In genomic region chr22:22133910-22134309, GRCh38 we compare ENCODE assay signal across 11 cellular contexts.
"Had no signal": no experiment of that assay in that cellular context is flagged by ENCODE, and none has a peak within 500 bp of the region (broad histone marks: within the 10 kb centered on the region; RNA-seq: fewer than 3 reads in every experiment).

No MANE protein-coding gene starts in this region.

- H3K4me3 ChIP-seq: GM23248, GM23338, HAP-1 had no signal

- DNase-seq: GM23248, GOT3, H7, H9, HCEC 1CT, HFFc6 had no signal

- H3K36me3 ChIP-seq: HAP-1 had no signal

- H3K9ac ChIP-seq: GM23248 had no signal

- H3K9me3 ChIP-seq: HAP-1 had no signal

- ATAC-seq: GM23338, HCT116 had no signal

- H2AFZ ChIP-seq: GM23248, GM23338 had no signal

- H3K27ac ChIP-seq: GM23248 had no signal

- H3K4me1 ChIP-seq: HAP-1 had no signal

- FAIRE-seq: H1, H54 had no signal
